Comparison of ENCODE assay signal across 16 cellular contexts in genomic region chr20:22450540-22450939, GRCh38.
"Had no signal": no experiment of that assay in that cellular context is flagged by ENCODE, and none has a peak within 500 bp of the region (broad histone marks: within the 10 kb centered on the region; RNA-seq: fewer than 3 reads in every experiment).

No MANE protein-coding gene starts in this region.

- H3K4me3 ChIP-seq: K562 had no signal

- ATAC-seq: K562, Panc1, PC-3, T-cell had no signal

- DNase-seq: Kasumi-1; MM.1S; NCI-H1436; NCI-H187; NCI-H2029; NCI-H2081 treated with DMSO at 0.1 percent for 48 hours; NCI-H2227 treated with DMSO at 0.1 percent for 48 hours; NCI-H524; NK-92 treated with Interleukin-12 subunit alpha and Interleukin-12 subunit beta, amount 100 ng/mL, for 24 hours; PC-3; SHP77; SK-N-SH; SW 1271; T-cell had no signal

- H3K9me3 ChIP-seq: SK-N-SH had no signal
